Comparison of ENCODE assay signal across 1 cellular context in the genomic region with DNA sequence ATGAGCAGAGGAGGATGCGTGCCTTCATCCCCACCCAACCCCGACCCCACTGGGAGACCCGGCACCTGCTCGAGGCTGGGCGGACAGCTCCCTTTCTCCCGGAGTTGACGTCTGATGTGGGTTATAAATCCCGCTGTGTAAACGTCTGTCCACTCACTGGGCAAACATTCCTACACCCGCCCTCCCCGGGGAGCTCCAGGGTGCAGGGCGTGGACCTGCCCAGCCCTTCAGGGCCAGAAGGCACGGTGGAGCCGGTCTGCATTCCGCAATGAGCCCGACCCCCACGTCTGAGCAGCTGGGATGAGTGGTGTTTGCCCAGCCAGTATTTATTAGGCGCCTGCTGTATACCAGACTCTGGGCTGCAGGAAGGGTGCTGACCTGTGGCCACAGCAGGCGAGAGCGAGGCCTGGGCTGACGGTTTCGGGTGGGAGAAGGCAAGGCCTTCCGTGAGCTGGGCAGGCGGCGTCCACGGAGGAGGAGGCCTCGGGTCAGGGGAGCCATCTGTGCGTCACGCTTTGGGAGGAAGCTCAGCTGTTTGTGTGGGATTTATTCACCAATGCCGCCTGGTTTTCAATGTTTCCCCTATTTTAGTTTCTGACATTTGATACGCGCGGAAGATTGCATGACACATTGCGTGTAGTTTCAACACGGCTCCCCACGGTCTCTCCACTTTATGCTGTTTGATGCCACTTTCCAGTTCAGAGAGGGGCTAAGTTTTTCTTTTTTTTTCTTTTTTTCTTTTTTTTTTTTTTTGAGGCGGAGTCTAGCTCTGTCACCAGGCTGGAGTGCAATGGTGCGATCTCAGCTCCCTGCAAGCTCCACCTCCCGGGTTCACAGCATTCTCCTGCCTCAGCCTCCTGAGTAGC.
TF ChIP-seq lines count a peak whose summit lies in the region.

No MANE protein-coding gene starts in this region.

TF ChIP-seq in HEK293, 187 proteins besides CTCF, POLR2A, EP300 and RAD21 (continued from another document):
- TF ChIP-seq, protein P1, sequence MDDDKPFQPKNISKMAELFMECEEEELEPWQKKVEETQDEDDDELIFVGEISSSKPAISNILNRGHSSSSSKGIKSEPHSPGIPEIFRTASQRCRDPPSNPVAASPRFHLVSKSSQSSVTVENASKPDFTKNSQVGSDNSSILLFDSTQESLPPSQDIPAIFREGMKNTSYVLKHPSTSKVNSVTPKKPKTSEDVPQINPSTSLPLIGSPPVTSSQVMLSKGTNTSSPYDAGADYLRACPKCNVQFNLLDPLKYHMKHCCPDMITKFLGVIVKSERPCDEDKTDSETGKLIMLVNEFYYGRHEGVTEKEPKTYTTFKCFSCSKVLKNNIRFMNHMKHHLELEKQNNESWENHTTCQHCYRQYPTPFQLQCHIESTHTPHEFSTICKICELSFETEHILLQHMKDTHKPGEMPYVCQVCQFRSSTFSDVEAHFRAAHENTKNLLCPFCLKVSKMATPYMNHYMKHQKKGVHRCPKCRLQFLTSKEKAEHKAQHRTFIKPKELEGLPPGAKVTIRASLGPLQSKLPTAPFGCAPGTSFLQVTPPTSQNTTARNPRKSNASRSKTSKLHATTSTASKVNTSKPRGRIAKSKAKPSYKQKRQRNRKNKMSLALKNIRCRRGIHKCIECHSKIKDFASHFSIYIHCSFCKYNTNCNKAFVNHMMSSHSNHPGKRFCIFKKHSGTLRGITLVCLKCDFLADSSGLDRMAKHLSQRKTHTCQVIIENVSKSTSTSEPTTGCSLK (tag by site-specific recombination; IDR thresholded peaks at IDR 0.05) = no peak
- TF ChIP-seq ZNF132 (tag by site-specific recombination; IDR thresholded peaks at IDR 0.05; ENCODE audit: borderline replicate concordance) (no peak), SP2 (tag by site-specific recombination; IDR thresholded peaks at IDR 0.05) (0 out of 2 replicates have a peak, but pooled peaks have one; percentile 7), ZNF174 (tag by site-specific recombination; IDR thresholded peaks at IDR 0.05) (no peak), ZXDB (tag by site-specific recombination; IDR thresholded peaks at IDR 0.05) (no peak), OSR2 (tag by site-specific recombination; IDR thresholded peaks at IDR 0.05) (no peak)
- TF ChIP-seq, protein P2, sequence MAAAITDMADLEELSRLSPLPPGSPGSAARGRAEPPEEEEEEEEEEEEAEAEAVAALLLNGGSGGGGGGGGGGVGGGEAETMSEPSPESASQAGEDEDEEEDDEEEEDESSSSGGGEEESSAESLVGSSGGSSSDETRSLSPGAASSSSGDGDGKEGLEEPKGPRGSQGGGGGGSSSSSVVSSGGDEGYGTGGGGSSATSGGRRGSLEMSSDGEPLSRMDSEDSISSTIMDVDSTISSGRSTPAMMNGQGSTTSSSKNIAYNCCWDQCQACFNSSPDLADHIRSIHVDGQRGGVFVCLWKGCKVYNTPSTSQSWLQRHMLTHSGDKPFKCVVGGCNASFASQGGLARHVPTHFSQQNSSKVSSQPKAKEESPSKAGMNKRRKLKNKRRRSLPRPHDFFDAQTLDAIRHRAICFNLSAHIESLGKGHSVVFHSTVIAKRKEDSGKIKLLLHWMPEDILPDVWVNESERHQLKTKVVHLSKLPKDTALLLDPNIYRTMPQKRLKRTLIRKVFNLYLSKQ (tag by site-specific recombination; IDR thresholded peaks at IDR 0.05; ENCODE audit: borderline replicate concordance) = no peak
